In the genomic region with DNA sequence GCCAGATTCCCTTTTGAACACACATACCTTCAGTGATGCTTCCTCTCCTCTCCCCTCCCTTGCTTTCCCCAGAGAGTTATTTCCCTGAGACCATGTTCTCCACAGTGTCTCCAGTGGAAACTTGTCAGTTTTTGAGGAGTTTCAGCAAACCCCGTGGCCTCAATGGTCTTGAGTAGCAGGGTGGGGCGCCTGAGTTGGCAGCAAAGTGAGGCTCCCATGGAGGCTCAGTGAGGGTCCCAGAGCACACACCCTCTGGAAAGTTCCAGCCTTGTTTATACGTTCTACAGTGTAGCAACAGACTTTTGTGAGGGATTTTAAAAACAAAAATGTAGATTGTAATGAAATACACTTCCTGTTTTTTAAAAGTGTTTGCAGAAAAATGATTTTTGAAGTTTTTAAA, we compare ENCODE assay signal across 16 cellular contexts.
DNase-seq lines count a peak whose midpoint lies in the region; ATAC-seq and TF ChIP-seq lines count a peak whose summit lies in the region.
"Had no signal": no experiment of that assay in that cellular context is flagged by ENCODE, and none has a peak within 500 bp of the region (broad histone marks: within the 10 kb centered on the region; RNA-seq: fewer than 3 reads in every experiment).

No MANE protein-coding gene starts in this region.

- H3K9me3 ChIP-seq in transverse colon (no peaks in the 10 kb centered on the region), suprapubic skin (no peaks in the 10 kb centered on the region)

- in situ Hi-C loops in transverse colon (cut with MboI; ENCODE audit: low pct_ligation_motif_present in 1 of 4, low pct_unique_long_range_greater_than_20kb in 1 of 4, low sequenced_read_pairs in 3 of 4), result no loop called here

- no peak overlapping the region for H3K27ac Mint-ChIP-seq in activated naive CD4-positive, alpha-beta T cell treated with anti-CD3 and anti-CD28 coated beads, Interleukin-2, amount 50 U/mL, for 24 hours
- H3K27ac Mint-ChIP-seq in chondrocyte (ENCODE audit: unreplicated experiment) (peak overlapping the region; percentile 9), mesothelial cell of epicardium (peak overlapping the region; percentile 56)
- H3K27ac Mint-ChIP-seq: natural killer cell treated with Interleukin-12 subunit alpha and Interleukin-12 subunit beta and Interleukin-15 and Interleukin-18, amount 100 ng/mL, for 72 hours; progenitor cell of endocrine pancreas had no signal

- DNase-seq in activated naive CD4-positive, alpha-beta T cell treated with Interleukin-2 at 50 U/mL for 16 hours, result no peak
- DNase-seq in chondrocyte (ENCODE audit: low spot score) (no peak), mesothelial cell of epicardium (ENCODE audit: low spot score in 2 of 2, unreplicated experiment in 2 of 2) (no peak), transverse colon (no peak), MV-4-11 (lab: John Stamatoyannopoulos, UW) (no peak), suprapubic skin (ENCODE audit: low spot score in 2 of 2) (no peak)
- DNase-seq: activated CD4-positive, alpha-beta T cell treated with anti-CD3 and anti-CD28 coated beads for 1 hour; activated gamma-delta T cell treated with Interleukin-2 at 50 U/mL for 16 hours; immature natural killer cell; NCI-H1694; stimulated activated CD4-positive, alpha-beta T cell treated with anti-CD3 and anti-CD28 coated beads, Interleukin-4, amount 100 ng/mL, for 24 hours had no signal

- TF ChIP-seq CTCF in chondrocyte (IDR thresholded peaks at IDR 0.05), result no peak
- TF ChIP-seq CTCF in mesothelial cell of epicardium (IDR thresholded peaks at IDR 0.05; ENCODE audit: unreplicated experiment), result no peak
- no peak for TF ChIP-seq CTCF in transverse colon (IDR thresholded peaks at IDR 0.05)
- TF ChIP-seq CTCF in suprapubic skin (IDR thresholded peaks at IDR 0.05), result no peak

- H3K4me3 ChIP-seq in transverse colon (no peak overlapping the region), suprapubic skin (no peak overlapping the region)
- H3K4me3 ChIP-seq: smooth muscle cell had no signal

- H3K36me3 Mint-ChIP-seq in activated naive CD4-positive, alpha-beta T cell treated with anti-CD3 and anti-CD28 coated beads, Interleukin-2, amount 50 U/mL, for 24 hours, result peaks cover 7% of the 10 kb centered on the region
- H3K36me3 Mint-ChIP-seq in chondrocyte (ENCODE audit: low read depth), result peaks cover 4% of the 10 kb centered on the region
- H3K36me3 Mint-ChIP-seq in mesothelial cell of epicardium, result peaks cover 22% of the 10 kb centered on the region

- no peaks in the 10 kb centered on the region for H3K9me3 Mint-ChIP-seq in activated naive CD4-positive, alpha-beta T cell treated with anti-CD3 and anti-CD28 coated beads, Interleukin-2, amount 50 U/mL, for 24 hours
- peaks cover 3% of the 10 kb centered on the region for H3K9me3 Mint-ChIP-seq in chondrocyte (ENCODE audit: low read depth)
- H3K9me3 Mint-ChIP-seq in mesothelial cell of epicardium, result no peaks in the 10 kb centered on the region
- H3K9me3 Mint-ChIP-seq: natural killer cell treated with Interleukin-12 subunit alpha and Interleukin-12 subunit beta and Interleukin-15 and Interleukin-18, amount 100 ng/mL, for 72 hours had no signal

- H3K4me3 Mint-ChIP-seq in activated naive CD4-positive, alpha-beta T cell treated with anti-CD3 and anti-CD28 coated beads, Interleukin-2, amount 50 U/mL, for 24 hours, result peak overlapping the region; percentile 33
- H3K4me3 Mint-ChIP-seq in chondrocyte (ENCODE audit: unreplicated experiment), result no peak overlapping the region
- H3K4me3 Mint-ChIP-seq in mesothelial cell of epicardium, result no peak overlapping the region
- H3K4me3 Mint-ChIP-seq: immature natural killer cell; natural killer cell treated with Interleukin-12 subunit alpha and Interleukin-12 subunit beta and Interleukin-15 and Interleukin-18, amount 100 ng/mL, for 72 hours had no signal

- H3K4me1 Mint-ChIP-seq in activated naive CD4-positive, alpha-beta T cell treated with anti-CD3 and anti-CD28 coated beads, Interleukin-2, amount 50 U/mL, for 24 hours, result peaks cover 36% of the 10 kb centered on the region
- H3K4me1 Mint-ChIP-seq in chondrocyte (ENCODE audit: low read depth) (peaks cover 32% of the 10 kb centered on the region), mesothelial cell of epicardium (peaks cover 9% of the 10 kb centered on the region)
- H3K4me1 Mint-ChIP-seq: immature natural killer cell had no signal

- H3K36me3 ChIP-seq in transverse colon, result no peaks in the 10 kb centered on the region
- no peaks in the 10 kb centered on the region for H3K36me3 ChIP-seq in suprapubic skin

- H3K27me3 Mint-ChIP-seq in activated naive CD4-positive, alpha-beta T cell treated with anti-CD3 and anti-CD28 coated beads, Interleukin-2, amount 50 U/mL, for 24 hours, result no peaks in the 10 kb centered on the region
- no peaks in the 10 kb centered on the region for H3K27me3 Mint-ChIP-seq in chondrocyte (ENCODE audit: low read depth)
- no peaks in the 10 kb centered on the region for H3K27me3 Mint-ChIP-seq in mesothelial cell of epicardium (ENCODE audit: low read depth)
- H3K27me3 Mint-ChIP-seq: natural killer cell treated with Interleukin-12 subunit alpha and Interleukin-12 subunit beta and Interleukin-15 and Interleukin-18, amount 100 ng/mL, for 72 hours; progenitor cell of endocrine pancreas had no signal

- H3K27me3 ChIP-seq in transverse colon (no peaks in the 10 kb centered on the region), suprapubic skin (no peaks in the 10 kb centered on the region)

- 50 to 61% methylated on average over 1 to 3 of the region's 3 CpGs for WGBS in transverse colon (ENCODE audit: low coverage in 1 of 2), 2 donors
- WGBS in suprapubic skin, result 65% methylated on average over 3 of the region's 3 CpGs

- H3K4me1 ChIP-seq in transverse colon (peaks cover 11 to 18% (median 15%) of the 10 kb centered on the region in 4 donors), suprapubic skin (peaks cover 6% of the 10 kb centered on the region)

- intact Hi-C loops in transverse colon (cut with DNase I; ENCODE audit: low total_unique reads), result no loop called here

- TF ChIP-seq POLR2A in transverse colon (IDR thresholded peaks at IDR 0.05), result no peak
- TF ChIP-seq POLR2A in suprapubic skin (IDR thresholded peaks at IDR 0.05), result no peak

- TF ChIP-seq EP300 in transverse colon (IDR thresholded peaks at IDR 0.05; ENCODE audit: low read depth) (no peak), suprapubic skin (IDR thresholded peaks at IDR 0.05) (no peak)

- H3K27ac ChIP-seq in transverse colon (peak overlapping the region; percentile 13 to 67 (median 44)), suprapubic skin (no peak overlapping the region)

- ATAC-seq in esophagus mucosa, result no peak
- ATAC-seq: natural killer cell treated with Interleukin-12 subunit alpha and Interleukin-12 subunit beta and Interleukin-15 and Interleukin-18, amount 100 ng/mL, for 72 hours had no signal
